In genomic region chr2:118123561-118124232, GRCh38 we compare ENCODE assay signal across 9 cellular contexts. TPM values are rescaled to one million over a fixed set of nuclear protein-coding genes. Genes with fewer than 3 reads are reported as not detected.
A peak's percentile ranks its signal among the peaks of the same experiment; 100 is the strongest.
DNase-seq lines count a peak whose midpoint lies in the region; ATAC-seq and TF ChIP-seq lines count a peak whose summit lies in the region.
"Had no signal": no experiment of that assay in that cellular context is flagged by ENCODE, and none has a peak within 500 bp of the region (broad histone marks: within the 10 kb centered on the region; RNA-seq: fewer than 3 reads in every experiment).

No MANE protein-coding gene starts in this region.

- ATAC-seq in GM18517 (IDR thresholded peaks at IDR 0.05; ENCODE audit: unreplicated experiment) (no peak), GM18520 (IDR thresholded peaks at IDR 0.05; ENCODE audit: unreplicated experiment) (no peak)

- TF ChIP-seq CTCF in foreskin fibroblast (IDR thresholded peaks at IDR 0.05; ENCODE audit: low read depth, low read length) = no peak

- H3K4me3 ChIP-seq in foreskin fibroblast (ENCODE audit: low read depth in 1 of 2, low read length in 2 of 2) = no peak overlapping the region

- peak; percentile 72 for DNase-seq in EL
- DNase-seq in SW480 (ENCODE audit: low spot score) = peak; percentile 97
- peak; percentile 32 to 46 for DNase-seq in foreskin fibroblast
- DNase-seq in pulmonary artery endothelial cell (ENCODE audit: low read depth, low spot score) = peak; percentile 85
- DNase-seq in DMS153 (lab: John Stamatoyannopoulos, UW) = no peak
- no peak for DNase-seq in NCI-H524 (lab: John Stamatoyannopoulos, UW)
- DNase-seq: DND-41 had no signal

RNA-seq across cellular contexts. Expression of gene INSIG2, which starts 35.4 kb away (rescaled TPM):
- 23.9 and 31.2 TPM in 2 replicates for total RNA-seq in pulmonary artery endothelial cell

Comparison
In these comparisons a context has a peak if more than half of its experiments do, and no peak if none do; other contexts are left out.
1. DNase-seq: peak in EL (single experiment), SW480 (single experiment), foreskin fibroblast (2 of 2) and pulmonary artery endothelial cell (single experiment); none in DMS153 (single experiment) and NCI-H524 (0 of 2).